In genomic region chr3:53299611-53300023, GRCh38 we compare ENCODE assay signal across 8 cellular contexts. TPM values are rescaled to one million over a fixed set of nuclear protein-coding genes. Genes with fewer than 3 reads are reported as not detected.
DNase-seq lines count a peak whose midpoint lies in the region; ATAC-seq and TF ChIP-seq lines count a peak whose summit lies in the region.
"Not testable (repeated sequence)": the region's sequence is repeated elsewhere in the genome, so short reads cannot be mapped to it uniquely, and the experiment has no call there.

No MANE protein-coding gene starts in this region.

- not testable (repeated sequence) for H3K9me3 Mint-ChIP-seq in activated T-cell treated with anti-CD3 and anti-CD28 coated beads, Interleukin-2, amount 50 U/mL, for 72 hours

- TF ChIP-seq CTCF in OCI-LY3 (IDR thresholded peaks at IDR 0.05; ENCODE audit: low read depth, low read length), result peak; percentile 92
- peak; percentile 77 for TF ChIP-seq CTCF in epithelial cell of proximal tubule (conservative IDR thresholded peaks at IDR 0.05; ENCODE audit: low read depth, low read length)

- not testable (repeated sequence) for H3K79me2 ChIP-seq in OCI-LY3 (ENCODE audit: low read length)

- ATAC-seq in GM18508 (IDR thresholded peaks at IDR 0.05; ENCODE audit: insufficient read depth, unreplicated experiment) (peak; percentile 68), sciatic nerve (peak; percentile 88)
- peak; percentile 54 to 59 for ATAC-seq in activated T-cell treated with anti-CD3 and anti-CD28 coated beads, Interleukin-2, amount 50 U/mL, for 72 hours (replicated peaks in 1 of 2)

- not testable (repeated sequence) for H3K36me3 Mint-ChIP-seq in activated T-cell treated with anti-CD3 and anti-CD28 coated beads, Interleukin-2, amount 50 U/mL, for 72 hours (ENCODE audit: insufficient read depth in 2 of 2)

- not testable (repeated sequence) for H3K27me3 ChIP-seq in OCI-LY3 (ENCODE audit: low read depth, low read length)

- DNase-seq in Ammon's horn (ENCODE audit: low spot score), result peak; percentile 59
- peak; percentile 71 for DNase-seq in LoVo (ENCODE audit: low spot score)
- DNase-seq in activated T-cell treated with anti-CD3 and anti-CD28 coated beads, Interleukin-2, amount 50 U/mL, for 72 hours, result peak in 1 of 2 donors; percentile 9
- DNase-seq in epithelial cell of proximal tubule (ENCODE audit: low read depth), result peak; percentile 3
- peak; percentile 60 for DNase-seq in left kidney (ENCODE audit: low read depth, low spot score)
- not testable (repeated sequence) for DNase-seq in sciatic nerve (ENCODE audit: low spot score)

- H3K4me3 Mint-ChIP-seq in activated T-cell treated with anti-CD3 and anti-CD28 coated beads, Interleukin-2, amount 50 U/mL, for 72 hours, result not testable (repeated sequence)

- peaks cover 36% of the 10 kb centered on the region for H3K36me3 ChIP-seq in OCI-LY3 (replicated peaks; ENCODE audit: low read depth, low read length)

- not testable (repeated sequence) for H3K4me3 ChIP-seq in OCI-LY3 (ENCODE audit: low read length); epithelial cell of proximal tubule (ENCODE audit: low read depth, low read length)

- H3K27ac Mint-ChIP-seq in activated T-cell treated with anti-CD3 and anti-CD28 coated beads, Interleukin-2, amount 50 U/mL, for 72 hours, result peak overlapping the region; percentile 42

- H2AFZ ChIP-seq in OCI-LY3 (ENCODE audit: low read depth, low read length), result not testable (repeated sequence)

- not testable (repeated sequence) for H3K4me1 Mint-ChIP-seq in activated T-cell treated with anti-CD3 and anti-CD28 coated beads, Interleukin-2, amount 50 U/mL, for 72 hours (ENCODE audit: low read depth)

- H3K27ac ChIP-seq in OCI-LY3 (ENCODE audit: low read length), result not testable (repeated sequence)

- not testable (repeated sequence) for H3K27me3 Mint-ChIP-seq in activated T-cell treated with anti-CD3 and anti-CD28 coated beads, Interleukin-2, amount 50 U/mL, for 72 hours (ENCODE audit: low read depth)

- H4K20me1 ChIP-seq in OCI-LY3 (ENCODE audit: insufficient read depth, low read length), result not testable (repeated sequence)

- not testable (repeated sequence) for H3K4me1 ChIP-seq in OCI-LY3 (ENCODE audit: low read length)

- not testable (repeated sequence) for H3K9ac ChIP-seq in OCI-LY3 (ENCODE audit: low read length)

- intact Hi-C loops in sciatic nerve (cut with DNase I), result not testable (repeated sequence)

- not testable (repeated sequence) for H3K9me3 ChIP-seq in OCI-LY3 (ENCODE audit: insufficient read depth, low read length)

- not testable (repeated sequence) for H3K4me2 ChIP-seq in OCI-LY3 (ENCODE audit: low read length)

RNA-seq across cellular contexts. Expression of gene TKT, which starts 43.8 kb away (rescaled TPM):
- total RNA-seq in activated T-cell treated with anti-CD3 and anti-CD28 coated beads, Interleukin-2, amount 50 U/mL, for 72 hours, result 100 to 1,000 TPM; 252 to 274 TPM
- 403 and 614 TPM in 2 replicates for total RNA-seq in epithelial cell of proximal tubule
- total RNA-seq in sciatic nerve, result 219 TPM

RNA-seq across cellular contexts. Expression of gene DCP1A, which starts 47.7 kb away (rescaled TPM):
- 10 to 100 TPM; 47.1 to 51.3 TPM for total RNA-seq in activated T-cell treated with anti-CD3 and anti-CD28 coated beads, Interleukin-2, amount 50 U/mL, for 72 hours
- total RNA-seq in epithelial cell of proximal tubule, result 8.8 and 12.2 TPM in 2 replicates
- 30.8 TPM for total RNA-seq in sciatic nerve
